Comparison of ENCODE assay signal across 23 cellular contexts in the genomic region with DNA sequence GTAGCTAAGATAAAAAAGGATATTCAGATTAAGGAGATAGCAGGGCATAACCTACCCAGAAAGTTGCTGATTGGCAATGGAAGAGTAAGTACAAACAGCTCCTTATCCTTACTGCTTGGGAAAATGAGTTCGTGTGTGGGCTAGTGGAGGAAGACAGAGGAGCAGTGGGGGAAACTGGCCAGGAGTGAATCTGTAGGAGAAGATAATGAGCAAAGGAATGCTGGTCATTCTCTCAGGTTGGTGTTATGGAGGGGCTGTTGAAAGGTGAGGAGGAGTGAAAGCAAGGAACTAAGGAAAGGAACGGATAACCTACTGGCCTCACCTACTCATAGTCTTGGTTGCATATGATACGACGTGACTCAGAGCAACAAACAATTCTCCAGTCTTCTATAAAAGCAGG. TPM values are rescaled to one million over a fixed set of nuclear protein-coding genes. Genes with fewer than 3 reads are reported as not detected.
"Had no signal": no experiment of that assay in that cellular context is flagged by ENCODE, and none has a peak within 500 bp of the region (broad histone marks: within the 10 kb centered on the region; RNA-seq: fewer than 3 reads in every experiment).

No MANE protein-coding gene starts in this region.

- H3K9me3 ChIP-seq: adrenal gland, breast epithelium had no signal

- H3K36me3 ChIP-seq: adrenal gland, breast epithelium had no signal

- H3K27me3 Mint-ChIP-seq: activated CD4-positive, alpha-beta memory T cell treated with anti-CD3 and anti-CD28 coated beads for 36 hours; activated CD4-positive, alpha-beta T cell treated with anti-CD3 and anti-CD28 coated beads, Interleukin-2, amount 10 ng/mL, durations not matched to agents 7 days and 5 days; activated naive CD8-positive, alpha-beta T cell treated with anti-CD3 and anti-CD28 coated beads, Interleukin-2, amount 10 ng/mL, durations not matched to agents 7 days and 5 days; central memory CD8-positive, alpha-beta T cell; T-cell had no signal

- H2AFZ ChIP-seq: PC-9 had no signal

- DNase-seq: activated CD4-positive, alpha-beta memory T cell treated with anti-CD3 and anti-CD28 coated beads for 36 hours; activated CD4-positive, alpha-beta T cell treated with anti-CD3 and anti-CD28 coated beads, Interleukin-2, amount 10 ng/mL, durations not matched to agents 7 days and 5 days; activated CD4-positive, CD25-positive, alpha-beta regulatory T cell; activated CD8-positive, alpha-beta memory T cell treated with anti-CD3 and anti-CD28 coated beads for 24 hours; activated naive CD4-positive, alpha-beta T cell treated with anti-CD3 and anti-CD28 coated beads, Interleukin-2, amount 50 U/mL, for 16 hours; activated naive CD8-positive, alpha-beta T cell treated with anti-CD3 and anti-CD28 coated beads, Interleukin-2, amount 10 ng/mL, durations not matched to agents 7 days and 5 days; activated T-cell treated with anti-CD3 and anti-CD28 coated beads, Interleukin-2, amount 50 U/mL, for 48 hours; adrenal gland; aorta; Kasumi-1; NCI-H1105 treated with DMSO at 0.1 percent for 48 hours; NCI-H1436 treated with DMSO at 0.1 percent for 48 hours; NCI-H187; NCI-H2081; NCI-H446; NCI-H524; PC-9; T-cell; T-helper 2 cell; T1000 had no signal

- ATAC-seq: T-cell had no signal

- H3K4me2 ChIP-seq: PC-9 had no signal

- H3K27ac ChIP-seq: adrenal gland, breast epithelium, PC-9, SK-N-MC had no signal

- H3K27me3 ChIP-seq: adrenal gland, breast epithelium had no signal

- H3K9me3 Mint-ChIP-seq: activated CD4-positive, alpha-beta memory T cell treated with anti-CD3 and anti-CD28 coated beads for 36 hours had no signal

- H3K4me3 Mint-ChIP-seq: activated CD4-positive, alpha-beta memory T cell treated with anti-CD3 and anti-CD28 coated beads for 36 hours; activated CD4-positive, alpha-beta T cell treated with anti-CD3 and anti-CD28 coated beads, Interleukin-2, amount 10 ng/mL, durations not matched to agents 7 days and 5 days; activated naive CD8-positive, alpha-beta T cell treated with anti-CD3 and anti-CD28 coated beads, Interleukin-2, amount 10 ng/mL, durations not matched to agents 7 days and 5 days; central memory CD8-positive, alpha-beta T cell; T-cell had no signal

- H3K27ac Mint-ChIP-seq: activated CD4-positive, alpha-beta memory T cell treated with anti-CD3 and anti-CD28 coated beads for 36 hours; activated CD4-positive, alpha-beta T cell treated with anti-CD3 and anti-CD28 coated beads, Interleukin-2, amount 10 ng/mL, durations not matched to agents 7 days and 5 days; activated naive CD8-positive, alpha-beta T cell treated with anti-CD3 and anti-CD28 coated beads, Interleukin-2, amount 10 ng/mL, durations not matched to agents 7 days and 5 days; T-cell had no signal

- H3K4me1 ChIP-seq: breast epithelium had no signal

- H3K4me3 ChIP-seq: adrenal gland, breast epithelium, PC-9, SK-N-MC had no signal

RNA-seq across cellular contexts. Expression of gene GJB7, which starts 7.3 kb away (rescaled TPM):
- total RNA-seq: activated CD4-positive, alpha-beta memory T cell treated with anti-CD3 and anti-CD28 coated beads for 36 hours; activated CD4-positive, alpha-beta T cell treated with anti-CD3 and anti-CD28 coated beads, Interleukin-2, amount 10 ng/mL, durations not matched to agents 7 days and 5 days; activated naive CD8-positive, alpha-beta T cell treated with anti-CD3 and anti-CD28 coated beads, Interleukin-2, amount 10 ng/mL, durations not matched to agents 7 days and 5 days; adrenal gland; aorta; breast epithelium; PC-9 had no signal
- polyA plus RNA-seq: aorta had no signal
